30 cellular contexts compared by ENCODE assay signal in the genomic region with DNA sequence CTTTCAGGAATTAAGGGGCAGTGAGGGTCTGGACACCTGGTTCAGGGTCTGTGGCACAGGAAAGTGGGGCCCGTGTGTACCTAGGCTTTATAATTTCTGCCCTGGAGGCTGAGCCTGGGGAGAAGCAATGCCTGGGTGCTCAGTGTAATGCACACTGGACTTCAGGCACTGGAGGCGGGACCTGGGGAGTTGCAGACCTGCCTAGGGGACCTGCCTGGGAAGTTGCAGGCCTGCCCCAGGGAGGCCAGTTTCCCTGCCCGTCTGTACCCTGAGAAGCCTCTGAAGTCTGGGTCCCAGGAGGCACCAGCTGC. TPM values are rescaled to one million over a fixed set of nuclear protein-coding genes. Genes with fewer than 3 reads are reported as not detected.
DNase-seq lines count a peak whose midpoint lies in the region; ATAC-seq, FAIRE-seq and TF ChIP-seq lines count a peak whose summit lies in the region.
"Had no signal": no experiment of that assay in that cellular context is flagged by ENCODE, and none has a peak within 500 bp of the region (broad histone marks: within the 10 kb centered on the region; RNA-seq: fewer than 3 reads in every experiment).

No MANE protein-coding gene starts in this region.

- H3K36me3 Mint-ChIP-seq in Calu3 (ENCODE audit: insufficient read depth, unreplicated experiment): peaks cover 9% of the 10 kb centered on the region
- H3K36me3 Mint-ChIP-seq: CD4-positive, alpha-beta memory T cell had no signal

- H3K9me3 ChIP-seq in HepG2 (ENCODE audit: low read length): no peaks in the 10 kb centered on the region
- H3K9me3 ChIP-seq in right lobe of liver: no peaks in the 10 kb centered on the region
- H3K9me3 ChIP-seq in RWPE2 (ENCODE audit: severe bottlenecking): no peaks in the 10 kb centered on the region
- no peaks in the 10 kb centered on the region for H3K9me3 ChIP-seq in iPS-18a (ENCODE audit: control insufficient read depth, low read depth, low read length)
- H3K9me3 ChIP-seq: heart left ventricle had no signal

- H3K9ac ChIP-seq in HepG2 (ENCODE audit: insufficient read depth, low read depth, low read length) (peak overlapping the region; percentile 61), iPS-18a (ENCODE audit: low read length) (no peak overlapping the region)
- H3K9ac ChIP-seq: parathyroid adenoma had no signal

- H3K27me3 ChIP-seq in HepG2 (ENCODE audit: control insufficient read depth in 1 of 2, insufficient read depth in 2 of 2, low read length in 2 of 2) (peaks cover 0 to 7% of the 10 kb centered on the region in 2 experiments; a peak in 2 of 5 replicates), right lobe of liver (peaks cover 0 to 36% of the 10 kb centered on the region in 2 donors), RWPE2 (ENCODE audit: insufficient read depth, poor library complexity, severe bottlenecking) (peaks cover 89% of the 10 kb centered on the region), iPS-18a (ENCODE audit: control insufficient read depth, insufficient read depth, low read length) (peaks cover 98% of the 10 kb centered on the region)

- POLR2A ChIA-PET in HepG2 (lab: Yijun Ruan, JAX): interaction anchor here (0.9 to 1.7 kb wide), 2 partner anchors 22 to 39 kb away, joined by 5 to 14 read pairs; partner anchors contain the start of genes REX1BD and UBA52

- WGBS in HepG2 (ENCODE audit: low lambda C conversion rate): 0% methylated on average over 1 of the region's 3 CpGs
- WGBS in right lobe of liver (ENCODE audit: insufficient coverage, low coverage, low lambda C conversion rate, missing lambda C conversion rate): 0% methylated on average over 1 of the region's 3 CpGs

- peak overlapping the region; percentile 100 for H3K4me2 ChIP-seq in HepG2 (ENCODE audit: low read depth, low read length)

- peak overlapping the region; percentile 34 to 75 (median 39) for H3K4me3 ChIP-seq in HepG2 (replicated peaks in 1 of 3; ENCODE audit: insufficient read depth in 1 of 3, low read depth in 2 of 3, low read length in 3 of 3)
- no peak overlapping the region for H3K4me3 ChIP-seq in right lobe of liver
- H3K4me3 ChIP-seq in RWPE2 (ENCODE audit: severe bottlenecking): no peak overlapping the region
- peak overlapping the region; percentile 33 for H3K4me3 ChIP-seq in iPS-18a (ENCODE audit: low read length)
- H3K4me3 ChIP-seq: K562 had no signal

- no peak overlapping the region for H3K27ac Mint-ChIP-seq in Calu3 (ENCODE audit: unreplicated experiment)
- H3K27ac Mint-ChIP-seq: activated T-cell treated with anti-CD3 and anti-CD28 coated beads, Interleukin-2, amount 50 U/mL, for 72 hours had no signal

- BruUV-seq in HepG2 (replicated peaks; lab: Mats Ljungman, UMichigan): no TSS peak
- BruUV-seq in Calu3 (replicated peaks; lab: Mats Ljungman, UMichigan): no TSS peak

- no peaks in the 10 kb centered on the region for H3K9me3 Mint-ChIP-seq in Calu3 (ENCODE audit: low read depth, unreplicated experiment)
- H3K9me3 Mint-ChIP-seq: activated T-cell treated with anti-CD3 and anti-CD28 coated beads, Interleukin-2, amount 50 U/mL, for 72 hours; central memory CD8-positive, alpha-beta T cell had no signal

- intact Hi-C loops in HepG2 (cut with micrococcal nuclease; ENCODE audit: unreplicated experiment): no loop called here
- intact Hi-C loops in right lobe of liver (cut with DNase I): no loop called here
- intact Hi-C loops in Calu3 (cut with micrococcal nuclease; ENCODE audit: unreplicated experiment): no loop called here

- TF ChIP-seq CTCF in HepG2 (CRISPR knock-in tag; IDR thresholded peaks at IDR 0.05): no peak
- TF ChIP-seq CTCF in right lobe of liver (IDR thresholded peaks at IDR 0.05): no peak
- TF ChIP-seq CTCF in RWPE2 (IDR thresholded peaks at IDR 0.05; ENCODE audit: poor library complexity, severe bottlenecking): no peak
- TF ChIP-seq CTCF in Calu3 (IDR thresholded peaks at IDR 0.05; ENCODE audit: unreplicated experiment): no peak

- H3K36me3 ChIP-seq in HepG2 (replicated peaks in 1 of 2; ENCODE audit: control insufficient read depth in 1 of 2, insufficient read depth in 2 of 2, low read length in 2 of 2): no peaks in the 10 kb centered on the region
- no peaks in the 10 kb centered on the region for H3K36me3 ChIP-seq in right lobe of liver
- H3K36me3 ChIP-seq in RWPE2 (ENCODE audit: low read depth): no peaks in the 10 kb centered on the region
- no peaks in the 10 kb centered on the region for H3K36me3 ChIP-seq in iPS-18a (ENCODE audit: control insufficient read depth, low read depth, low read length)
- H3K36me3 ChIP-seq: heart left ventricle had no signal

- H3K4me1 ChIP-seq in HepG2 (ENCODE audit: insufficient read depth, low read length) (peaks cover 56% of the 10 kb centered on the region), right lobe of liver (peaks cover 0 to 7% (median 0%) of the 10 kb centered on the region in 4 donors), RWPE2 (ENCODE audit: insufficient read depth, poor library complexity, severe bottlenecking) (peaks cover 8% of the 10 kb centered on the region), iPS-18a (ENCODE audit: control insufficient read depth, low read depth, low read length) (peaks cover 39% of the 10 kb centered on the region)

- peaks cover 85% of the 10 kb centered on the region for H3K27me3 Mint-ChIP-seq in Calu3 (ENCODE audit: unreplicated experiment)

- TF ChIP-seq EP300 in HepG2 (IDR thresholded peaks at IDR 0.05; ENCODE audit: low read depth in 2 of 2, low read length in 2 of 2) (no peak), HepG2 (CRISPR knock-in tag; IDR thresholded peaks at IDR 0.05; ENCODE audit: borderline replicate concordance) (no peak)

- H3K4me3 Mint-ChIP-seq in Calu3 (ENCODE audit: low read depth, unreplicated experiment): no peak overlapping the region
- H3K4me3 Mint-ChIP-seq: activated T-cell treated with anti-CD3 and anti-CD28 coated beads, Interleukin-2, amount 50 U/mL, for 72 hours had no signal

- CTCF ChIA-PET in HepG2 (lab: Yijun Ruan, JAX; ENCODE audit: low intra/inter-chr PET ratio, low total read pairs): no interaction called here
- CTCF ChIA-PET in Calu3 (lab: Charles Lee): no interaction called here

- peaks cover 7% of the 10 kb centered on the region for H3K4me1 Mint-ChIP-seq in Calu3 (ENCODE audit: low read depth, unreplicated experiment)

- H3K79me2 ChIP-seq in HepG2 (ENCODE audit: insufficient read depth, low read length): peaks cover 7% of the 10 kb centered on the region
- H3K79me2 ChIP-seq: parathyroid adenoma had no signal

- no peak for DNase-seq in HepG2 (ENCODE audit: low spot score)
- no peak for DNase-seq in right lobe of liver
- DNase-seq in RWPE2 (ENCODE audit: low spot score): no peak
- no peak for DNase-seq in NCI-H510A treated with DMSO at 0.1 percent for 48 hours (lab: John Stamatoyannopoulos, UW)
- no peak for DNase-seq in RPMI8226
- DNase-seq in Calu3: no peak
- DNase-seq: activated CD4-positive, alpha-beta T cell treated with anti-CD3 and anti-CD28 coated beads, Interleukin-2, amount 50 U/mL, for 48 hours; activated naive CD4-positive, alpha-beta T cell treated with Interleukin-2 at 50 U/mL for 16 hours; activated T-cell treated with anti-CD3 and anti-CD28 coated beads, Interleukin-2, amount 50 U/mL, for 72 hours; AML-193; CD4-positive, alpha-beta memory T cell; EL; heart left ventricle; mammary epithelial cell; NCI-H1092 treated with DMSO at 0.1 percent for 48 hours; NCI-H187; NCI-H446 treated with DMSO at 0.1 percent for 48 hours; NCI-H82; small intestine; stimulated activated naive CD4-positive, alpha-beta T cell; T-helper 2 cell had no signal

- in situ Hi-C loops in HepG2 (cut with HindIII; ENCODE audit: extremely low pct_ligation_motif_present, low pct_unique_long_range_greater_than_20kb): no loop called here

- ATAC-seq in HepG2 (peak; percentile 83), right lobe of liver (no peak), RWPE2 (ENCODE audit: low read depth) (0 out of 3 replicates have a peak, but pooled peaks have one; percentile 22), GM21515 (IDR thresholded peaks at IDR 0.05; ENCODE audit: unreplicated experiment) (no peak)
- ATAC-seq: activated CD4-positive, CD25-positive, alpha-beta regulatory T cell treated with anti-CD3 and anti-CD28 coated beads, Interleukin-2, amount 50 U/mL, for 24 hours; activated T-cell treated with anti-CD3 and anti-CD28 coated beads, Interleukin-2, amount 50 U/mL, for 72 hours; esophagus mucosa; heart left ventricle; K562 had no signal

- TF ChIP-seq POLR2A in HepG2 (IDR thresholded peaks at IDR 0.05; ENCODE audit: insufficient read depth in 1 of 2, low read depth in 2 of 2, low read length in 2 of 2): no peak; a peak in 1 of 4 replicates
- TF ChIP-seq POLR2A in right lobe of liver (IDR thresholded peaks at IDR 0.05): no peak

- H2AFZ ChIP-seq in HepG2 (ENCODE audit: low read length): no peak overlapping the region
- H2AFZ ChIP-seq: parathyroid adenoma had no signal

- peaks cover 4% of the 10 kb centered on the region; the same call in 1 of the 2 replicates for H4K20me1 ChIP-seq in HepG2 (ENCODE audit: insufficient read depth, low read length)

- no peak for TF ChIP-seq RAD21 in HepG2 (CRISPR knock-in tag; IDR thresholded peaks at IDR 0.05)

- FAIRE-seq in HepG2 (lab: Jason Lieb, UNC): peak; percentile 68
- FAIRE-seq: A204.1, K562, small intestine had no signal

- H3K27ac ChIP-seq in HepG2 (ENCODE audit: extremely low read length, insufficient read depth, low read length) (peak overlapping the region; percentile 84), right lobe of liver (no peak overlapping the region), RWPE2 (ENCODE audit: poor library complexity, severe bottlenecking) (no peak overlapping the region), iPS-18a (ENCODE audit: low read length) (no peak overlapping the region)
- H3K27ac ChIP-seq: heart left ventricle, parathyroid adenoma had no signal

RNA-seq across cellular contexts. Expression of gene TMEM59L, which starts 2.5 kb away (rescaled TPM):
- total RNA-seq in HepG2 (2016; rRNA removed; fragmentation: Illumina TruSeq; extraction: Trizol) (0.69 and 0.97 TPM in 2 replicates), right lobe of liver (under 1 TPM in 2 of 6 experiments, not detected in 4; 0.31 to 0.43 TPM), Calu3 (2022) (0.71 TPM in 1 of 2 replicates, not detected in the other)
- 0.61 and 0.88 TPM in 2 replicates for total RNA-seq in HepG2 (2016; cell fraction: cytosol; rRNA removed; fragmentation: Illumina TruSeq; extraction: Trizol; ENCODE audit: low read depth)
- 0.77 and 1.4 TPM in 2 replicates for total RNA-seq in HepG2 (2016; cell fraction: insoluble cytoplasmic fraction; rRNA removed; fragmentation: Illumina TruSeq; extraction: Trizol)
- total RNA-seq in HepG2 (2016; cell fraction: membrane; rRNA removed; fragmentation: Illumina TruSeq; extraction: Trizol): 0.49 and 0.65 TPM in 2 replicates
- total RNA-seq in HepG2 (2016; cell fraction: nucleus; rRNA removed; fragmentation: Illumina TruSeq; extraction: Trizol): 2.3 and 2.7 TPM in 2 replicates
- polyA plus RNA-seq in HepG2 (2011; rRNA removed): 5.5 and 7.2 TPM in 2 replicates
- polyA plus RNA-seq in HepG2 (2011; cell fraction: cytosol; rRNA removed): 4.1 and 4.6 TPM in 2 replicates
- 71.3 and 86.8 TPM in 2 replicates for polyA plus RNA-seq in HepG2 (2011; cell fraction: nucleus; rRNA removed)
- 8.3 and 22.3 TPM in 2 replicates for polyA plus RNA-seq in HepG2 (2012)
- 1.0 and 2.0 TPM in 2 replicates for polyA plus RNA-seq in HepG2 (2016; cell fraction: cytosol; fragmentation: Illumina TruSeq; extraction: Trizol; ENCODE audit: low read depth)
- polyA plus RNA-seq in HepG2 (2016; cell fraction: insoluble cytoplasmic fraction; fragmentation: Illumina TruSeq; extraction: Trizol; ENCODE audit: low read depth): 1.7 and 1.9 TPM in 2 replicates
- 1.6 TPM in 2 replicates for polyA plus RNA-seq in HepG2 (2016; cell fraction: membrane; fragmentation: Illumina TruSeq; extraction: Trizol; ENCODE audit: low read depth)
- polyA plus RNA-seq in HepG2 (2016; cell fraction: nucleus; fragmentation: Illumina TruSeq; extraction: Trizol; ENCODE audit: insufficient read depth, low read depth): 12.3 and 16.0 TPM in 2 replicates
- 0.35 and 3.9 TPM in 2 replicates for polyA minus RNA-seq in HepG2 (2011; rRNA and poly(A)+ RNA removed; ENCODE audit: low replicate concordance)
- polyA minus RNA-seq in HepG2 (2011; cell fraction: cytosol; rRNA and poly(A)+ RNA removed): 1.4 and 4.3 TPM in 2 replicates
- 5.0 and 5.5 TPM in 2 replicates for polyA minus RNA-seq in HepG2 (2011; cell fraction: nucleus; rRNA and poly(A)+ RNA removed)
- total RNA-seq: CD4-positive, alpha-beta memory T cell; K562 had no signal
- polyA plus RNA-seq: CD4-positive, alpha-beta memory T cell had no signal

RNA-seq across cellular contexts. Expression of gene CRLF1, which starts 3.6 kb away (rescaled TPM):
- total RNA-seq in HepG2 (2016; rRNA removed; fragmentation: Illumina TruSeq; extraction: Trizol) (105 and 217 TPM in 2 replicates), right lobe of liver (1 to 10 TPM in 2 of 6 experiments, under 1 TPM in 1, not detected in 3; 0.27 to 2.9 (median 1.2) TPM), Calu3 (2022) (1.1 TPM in 1 of 2 replicates, not detected in the other)
- total RNA-seq in HepG2 (2016; cell fraction: cytosol; rRNA removed; fragmentation: Illumina TruSeq; extraction: Trizol; ENCODE audit: low read depth): 96.8 and 118 TPM in 2 replicates
- 97.5 and 221 TPM in 2 replicates for total RNA-seq in HepG2 (2016; cell fraction: insoluble cytoplasmic fraction; rRNA removed; fragmentation: Illumina TruSeq; extraction: Trizol)
- total RNA-seq in HepG2 (2016; cell fraction: membrane; rRNA removed; fragmentation: Illumina TruSeq; extraction: Trizol): 191 and 193 TPM in 2 replicates
- 219 and 265 TPM in 2 replicates for total RNA-seq in HepG2 (2016; cell fraction: nucleus; rRNA removed; fragmentation: Illumina TruSeq; extraction: Trizol)
- 296 and 337 TPM in 2 replicates for polyA plus RNA-seq in HepG2 (2011; rRNA removed)
- polyA plus RNA-seq in HepG2 (2011; cell fraction: cytosol; rRNA removed): 347 and 628 TPM in 2 replicates
- polyA plus RNA-seq in HepG2 (2011; cell fraction: nucleus; rRNA removed): 244 and 327 TPM in 2 replicates
- 231 and 373 TPM in 2 replicates for polyA plus RNA-seq in HepG2 (2012)
- 150 and 176 TPM in 2 replicates for polyA plus RNA-seq in HepG2 (2016; cell fraction: cytosol; fragmentation: Illumina TruSeq; extraction: Trizol; ENCODE audit: low read depth)
- 122 and 154 TPM in 2 replicates for polyA plus RNA-seq in HepG2 (2016; cell fraction: insoluble cytoplasmic fraction; fragmentation: Illumina TruSeq; extraction: Trizol; ENCODE audit: low read depth)
- 207 and 208 TPM in 2 replicates for polyA plus RNA-seq in HepG2 (2016; cell fraction: membrane; fragmentation: Illumina TruSeq; extraction: Trizol; ENCODE audit: low read depth)
- polyA plus RNA-seq in HepG2 (2016; cell fraction: nucleus; fragmentation: Illumina TruSeq; extraction: Trizol; ENCODE audit: insufficient read depth, low read depth): 462 and 526 TPM in 2 replicates
- 0.47 and 301 TPM in 2 replicates for polyA minus RNA-seq in HepG2 (2011; rRNA and poly(A)+ RNA removed; ENCODE audit: low replicate concordance)
- 303 and 346 TPM in 2 replicates for polyA minus RNA-seq in HepG2 (2011; cell fraction: cytosol; rRNA and poly(A)+ RNA removed)
- 45.4 and 52.2 TPM in 2 replicates for polyA minus RNA-seq in HepG2 (2011; cell fraction: nucleus; rRNA and poly(A)+ RNA removed)
- total RNA-seq: activated T-cell treated with anti-CD3 and anti-CD28 coated beads, Interleukin-2, amount 50 U/mL, for 72 hours; CD4-positive, alpha-beta memory T cell; fibroblast of villous mesenchyme had no signal

RNA-seq across cellular contexts. Expression of gene REX1BD, which starts 21.6 kb away (rescaled TPM):
- 20.7 and 25.4 TPM in 2 replicates for total RNA-seq in HepG2 (2016; rRNA removed; fragmentation: Illumina TruSeq; extraction: Trizol)
- total RNA-seq in HepG2 (2016; cell fraction: cytosol; rRNA removed; fragmentation: Illumina TruSeq; extraction: Trizol; ENCODE audit: low read depth): 16.9 and 18.9 TPM in 2 replicates
- total RNA-seq in HepG2 (2016; cell fraction: insoluble cytoplasmic fraction; rRNA removed; fragmentation: Illumina TruSeq; extraction: Trizol): 21.8 and 27.1 TPM in 2 replicates
- 14.9 and 19.7 TPM in 2 replicates for total RNA-seq in HepG2 (2016; cell fraction: membrane; rRNA removed; fragmentation: Illumina TruSeq; extraction: Trizol)
- total RNA-seq in HepG2 (2016; cell fraction: nucleus; rRNA removed; fragmentation: Illumina TruSeq; extraction: Trizol): 11.7 and 15.7 TPM in 2 replicates
- polyA plus RNA-seq in HepG2 (2011; rRNA removed): 7.5 and 7.6 TPM in 2 replicates
- 10.8 and 16.3 TPM in 2 replicates for polyA plus RNA-seq in HepG2 (2011; cell fraction: cytosol; rRNA removed)
- 39.3 and 40.2 TPM in 2 replicates for polyA plus RNA-seq in HepG2 (2011; cell fraction: nucleus; rRNA removed)
- polyA plus RNA-seq in HepG2 (2012): 8.3 and 10.1 TPM in 2 replicates
- polyA plus RNA-seq in HepG2 (2016; cell fraction: cytosol; fragmentation: Illumina TruSeq; extraction: Trizol; ENCODE audit: low read depth): 9.6 and 12.0 TPM in 2 replicates
- 11.7 and 12.2 TPM in 2 replicates for polyA plus RNA-seq in HepG2 (2016; cell fraction: insoluble cytoplasmic fraction; fragmentation: Illumina TruSeq; extraction: Trizol; ENCODE audit: low read depth)
- 8.0 and 10.3 TPM in 2 replicates for polyA plus RNA-seq in HepG2 (2016; cell fraction: membrane; fragmentation: Illumina TruSeq; extraction: Trizol; ENCODE audit: low read depth)
- polyA plus RNA-seq in HepG2 (2016; cell fraction: nucleus; fragmentation: Illumina TruSeq; extraction: Trizol; ENCODE audit: insufficient read depth, low read depth): 19.7 and 20.4 TPM in 2 replicates
- 2.0 and 4.9 TPM in 2 replicates for polyA minus RNA-seq in HepG2 (2011; rRNA and poly(A)+ RNA removed; ENCODE audit: low replicate concordance)
- polyA minus RNA-seq in HepG2 (2011; cell fraction: cytosol; rRNA and poly(A)+ RNA removed): 2.6 and 2.7 TPM in 2 replicates
- polyA minus RNA-seq in HepG2 (2011; cell fraction: nucleus; rRNA and poly(A)+ RNA removed): 2.4 and 2.6 TPM in 2 replicates
- 10 to 100 TPM; 30.4 to 71.7 (median 45.6) TPM for total RNA-seq in right lobe of liver
- total RNA-seq in Calu3 (2022): 39.9 and 40.1 TPM in 2 replicates

RNA-seq across cellular contexts. Expression of gene KLHL26, which starts 26.6 kb away (rescaled TPM):
- 1.7 and 3.4 TPM in 2 replicates for total RNA-seq in HepG2 (2016; rRNA removed; fragmentation: Illumina TruSeq; extraction: Trizol)
- total RNA-seq in HepG2 (2016; cell fraction: cytosol; rRNA removed; fragmentation: Illumina TruSeq; extraction: Trizol; ENCODE audit: low read depth): 0.30 and 0.35 TPM in 2 replicates
- total RNA-seq in HepG2 (2016; cell fraction: insoluble cytoplasmic fraction; rRNA removed; fragmentation: Illumina TruSeq; extraction: Trizol): 2.3 and 3.2 TPM in 2 replicates
- total RNA-seq in HepG2 (2016; cell fraction: membrane; rRNA removed; fragmentation: Illumina TruSeq; extraction: Trizol): 1.5 TPM in 2 replicates
- total RNA-seq in HepG2 (2016; cell fraction: nucleus; rRNA removed; fragmentation: Illumina TruSeq; extraction: Trizol): 2.7 and 3.4 TPM in 2 replicates
- 1.2 and 1.5 TPM in 2 replicates for polyA plus RNA-seq in HepG2 (2011; rRNA removed)
- 0.91 and 1.1 TPM in 2 replicates for polyA plus RNA-seq in HepG2 (2011; cell fraction: cytosol; rRNA removed)
- polyA plus RNA-seq in HepG2 (2011; cell fraction: nucleus; rRNA removed): 3.2 and 6.3 TPM in 2 replicates
- 1.5 and 1.8 TPM in 2 replicates for polyA plus RNA-seq in HepG2 (2012)
- 0.21 and 0.23 TPM in 2 replicates for polyA plus RNA-seq in HepG2 (2016; cell fraction: cytosol; fragmentation: Illumina TruSeq; extraction: Trizol; ENCODE audit: low read depth)
- polyA plus RNA-seq in HepG2 (2016; cell fraction: insoluble cytoplasmic fraction; fragmentation: Illumina TruSeq; extraction: Trizol; ENCODE audit: low read depth): 2.2 and 3.4 TPM in 2 replicates
- 0.58 and 0.76 TPM in 2 replicates for polyA plus RNA-seq in HepG2 (2016; cell fraction: membrane; fragmentation: Illumina TruSeq; extraction: Trizol; ENCODE audit: low read depth)
- 5.0 and 5.4 TPM in 2 replicates for polyA plus RNA-seq in HepG2 (2016; cell fraction: nucleus; fragmentation: Illumina TruSeq; extraction: Trizol; ENCODE audit: insufficient read depth, low read depth)
- polyA minus RNA-seq in HepG2 (2011; rRNA and poly(A)+ RNA removed; ENCODE audit: low replicate concordance): 3.3 and 11.9 TPM in 2 replicates
- 5.0 and 6.3 TPM in 2 replicates for polyA minus RNA-seq in HepG2 (2011; cell fraction: cytosol; rRNA and poly(A)+ RNA removed)
- polyA minus RNA-seq in HepG2 (2011; cell fraction: nucleus; rRNA and poly(A)+ RNA removed): 0.99 and 1.3 TPM in 2 replicates
- total RNA-seq in right lobe of liver: 1 to 10 TPM; 3.8 to 5.0 (median 4.7) TPM
- 7.2 and 7.5 TPM in 2 replicates for total RNA-seq in Calu3 (2022)

RNA-seq across cellular contexts. Expression of gene UBA52, which starts 38.5 kb away (rescaled TPM):
- 959 and 1,184 TPM in 2 replicates for total RNA-seq in HepG2 (2016; rRNA removed; fragmentation: Illumina TruSeq; extraction: Trizol)
- 1,298 and 1,315 TPM in 2 replicates for total RNA-seq in HepG2 (2016; cell fraction: cytosol; rRNA removed; fragmentation: Illumina TruSeq; extraction: Trizol; ENCODE audit: low read depth)
- 938 and 1,264 TPM in 2 replicates for total RNA-seq in HepG2 (2016; cell fraction: insoluble cytoplasmic fraction; rRNA removed; fragmentation: Illumina TruSeq; extraction: Trizol)
- total RNA-seq in HepG2 (2016; cell fraction: membrane; rRNA removed; fragmentation: Illumina TruSeq; extraction: Trizol): 1,565 and 1,724 TPM in 2 replicates
- total RNA-seq in HepG2 (2016; cell fraction: nucleus; rRNA removed; fragmentation: Illumina TruSeq; extraction: Trizol): 276 and 314 TPM in 2 replicates
- 1,655 and 1,782 TPM in 2 replicates for polyA plus RNA-seq in HepG2 (2011; rRNA removed)
- polyA plus RNA-seq in HepG2 (2011; cell fraction: cytosol; rRNA removed): 2,000 and 3,037 TPM in 2 replicates
- polyA plus RNA-seq in HepG2 (2011; cell fraction: nucleus; rRNA removed): 482 and 607 TPM in 2 replicates
- polyA plus RNA-seq in HepG2 (2012): 1,641 and 1,658 TPM in 2 replicates
- 1,864 and 1,905 TPM in 2 replicates for polyA plus RNA-seq in HepG2 (2016; cell fraction: cytosol; fragmentation: Illumina TruSeq; extraction: Trizol; ENCODE audit: low read depth)
- 1,524 and 1,536 TPM in 2 replicates for polyA plus RNA-seq in HepG2 (2016; cell fraction: insoluble cytoplasmic fraction; fragmentation: Illumina TruSeq; extraction: Trizol; ENCODE audit: low read depth)
- polyA plus RNA-seq in HepG2 (2016; cell fraction: membrane; fragmentation: Illumina TruSeq; extraction: Trizol; ENCODE audit: low read depth): 2,008 and 2,053 TPM in 2 replicates
- polyA plus RNA-seq in HepG2 (2016; cell fraction: nucleus; fragmentation: Illumina TruSeq; extraction: Trizol; ENCODE audit: insufficient read depth, low read depth): 658 and 675 TPM in 2 replicates
- 1,990 and 2,943 TPM in 2 replicates for polyA minus RNA-seq in HepG2 (2011; rRNA and poly(A)+ RNA removed; ENCODE audit: low replicate concordance)
- polyA minus RNA-seq in HepG2 (2011; cell fraction: cytosol; rRNA and poly(A)+ RNA removed): 420 and 430 TPM in 2 replicates
- polyA minus RNA-seq in HepG2 (2011; cell fraction: nucleus; rRNA and poly(A)+ RNA removed): 113 and 142 TPM in 2 replicates
- 100 to 1,000 TPM; 256 to 470 (median 406) TPM for total RNA-seq in right lobe of liver
- 620 and 627 TPM in 2 replicates for total RNA-seq in Calu3 (2022)

Comparison
In these comparisons a context has a peak if more than half of its experiments do, and no peak if none do; other contexts are left out.
1. ATAC-seq: peak in HepG2 (single experiment) and RWPE2 (single experiment); none in right lobe of liver (0 of 4) and GM21515 (single experiment).
2. H3K4me3 ChIP-seq: peak in HepG2 (3 of 3) and iPS-18a (single experiment); none in right lobe of liver (0 of 3) and RWPE2 (single experiment).
3. RNA of gene CRLF1, which starts 3.6 kb away (total RNA-seq): 96.8 to 265 TPM in HepG2; 1.1 TPM in Calu3 and 0.27 to 2.9 TPM in right lobe of liver; every median in the first group is over 10 times any median in the second.